Comparison of ENCODE assay signal across 8 cellular contexts in the genomic region with DNA sequence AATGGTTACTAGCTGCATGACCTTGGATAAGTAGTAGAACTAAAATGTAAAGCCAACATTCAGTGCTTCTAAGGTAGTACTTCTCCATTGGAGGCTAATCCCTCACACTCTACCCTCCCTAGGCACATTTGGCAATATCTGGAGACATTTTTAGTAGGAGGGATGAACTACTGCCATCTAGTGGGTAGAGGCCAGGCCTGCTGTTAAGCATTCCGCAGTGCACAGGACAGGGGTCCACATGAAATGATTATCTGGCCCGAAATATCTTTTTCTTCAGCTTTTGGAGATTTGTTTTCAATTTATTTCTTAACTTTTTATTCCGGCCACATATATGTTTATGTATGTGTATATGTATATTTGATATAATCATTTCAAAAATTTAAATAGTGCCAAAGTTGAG. TPM values are rescaled to one million over a fixed set of nuclear protein-coding genes. Genes with fewer than 3 reads are reported as not detected.
DNase-seq lines count a peak whose midpoint lies in the region; ATAC-seq, FAIRE-seq and TF ChIP-seq lines count a peak whose summit lies in the region.

No MANE protein-coding gene starts in this region.

- in situ Hi-C loops in GM13976 (cut with MboI; ENCODE audit: low sequenced_read_pairs, unreplicated experiment): no loop called here
- in situ Hi-C loops in HepG2 (cut with HindIII; ENCODE audit: extremely low pct_ligation_motif_present, low pct_unique_long_range_greater_than_20kb): no loop called here

- POLR2A ChIA-PET in HepG2 (lab: Yijun Ruan, JAX): no interaction called here

- 3% methylated on average over 3 of the region's 3 CpGs for WGBS in HepG2 (ENCODE audit: low lambda C conversion rate)

- BruUV-seq in HepG2 (replicated peaks; lab: Mats Ljungman, UMichigan): no TSS peak

- CTCF ChIA-PET in HepG2 (lab: Yijun Ruan, JAX; ENCODE audit: low intra/inter-chr PET ratio, low total read pairs): interaction anchor here (1.2 kb wide), 1 partner anchor 360 kb away, joined by 8 read pairs; no protein-coding TSS in a partner anchor

- no peak overlapping the region for H3K4me2 ChIP-seq in HepG2 (ENCODE audit: low read depth, low read length)

- H3K36me3 ChIP-seq in adipocyte (ENCODE audit: control insufficient read depth, insufficient read depth, low read length, severe bottlenecking) (no peaks in the 10 kb centered on the region), HepG2 (replicated peaks in 1 of 2; ENCODE audit: control insufficient read depth in 1 of 2, insufficient read depth in 2 of 2, low read length in 2 of 2) (no peaks in the 10 kb centered on the region)

- TF ChIP-seq RAD21 in Ishikawa (IDR thresholded peaks at IDR 0.05; ENCODE audit: low read depth): peak; percentile 52
- TF ChIP-seq RAD21 in HepG2 (CRISPR knock-in tag; IDR thresholded peaks at IDR 0.05): no peak

- H2AFZ ChIP-seq in HepG2 (ENCODE audit: low read length): no peak overlapping the region

- H3K4me1 ChIP-seq in adipocyte (ENCODE audit: control insufficient read depth, insufficient read depth, low read length): peaks cover 3% of the 10 kb centered on the region
- no peaks in the 10 kb centered on the region for H3K4me1 ChIP-seq in HepG2 (ENCODE audit: insufficient read depth, low read length)

- H3K27me3 Mint-ChIP-seq in stimulated activated naive CD8-positive, alpha-beta T cell treated with anti-CD3 and anti-CD28 coated beads, Interleukin-15, amount 100 ng/mL, for 72 hours: no peaks in the 10 kb centered on the region

- no peak overlapping the region for H3K4me3 Mint-ChIP-seq in stimulated activated effector memory CD8-positive, alpha-beta T cell treated with anti-CD3 and anti-CD28 coated beads, Interleukin-12 subunit alpha, Interleukin-12 subunit beta, amount 100 ng/mL, for 72 hours
- no peak overlapping the region for H3K4me3 Mint-ChIP-seq in stimulated activated naive CD8-positive, alpha-beta T cell treated with anti-CD3 and anti-CD28 coated beads, Interleukin-15, amount 100 ng/mL, for 72 hours

- no peak overlapping the region for H3K27ac Mint-ChIP-seq in stimulated activated effector memory CD8-positive, alpha-beta T cell treated with anti-CD3 and anti-CD28 coated beads, Interleukin-12 subunit alpha, Interleukin-12 subunit beta, amount 100 ng/mL, for 72 hours
- H3K27ac Mint-ChIP-seq in stimulated activated naive CD8-positive, alpha-beta T cell treated with anti-CD3 and anti-CD28 coated beads, Interleukin-15, amount 100 ng/mL, for 72 hours: no peak overlapping the region

- peak; percentile 56 for FAIRE-seq in HepG2 (lab: Jason Lieb, UNC)

- H3K9ac ChIP-seq in adipocyte (ENCODE audit: low read length): no peak overlapping the region
- H3K9ac ChIP-seq in HepG2 (ENCODE audit: insufficient read depth, low read depth, low read length): no peak overlapping the region

- H3K27ac ChIP-seq in HepG2 (ENCODE audit: extremely low read length, insufficient read depth, low read length): no peak overlapping the region

- no peaks in the 10 kb centered on the region for H3K9me3 ChIP-seq in adipocyte (ENCODE audit: control insufficient read depth, low read length)
- H3K9me3 ChIP-seq in HepG2 (ENCODE audit: low read length): no peaks in the 10 kb centered on the region

- TF ChIP-seq CTCF in GM13976 (IDR thresholded peaks at IDR 0.05; ENCODE audit: borderline replicate concordance, control extremely low read depth, extremely low read depth, insufficient read depth, missing control alignments) (peak; percentile 24), HepG2 (CRISPR knock-in tag; IDR thresholded peaks at IDR 0.05) (peak; percentile 56)

- peak; percentile 81 for ATAC-seq in HepG2
- no peak for ATAC-seq in stimulated activated effector memory CD8-positive, alpha-beta T cell treated with anti-CD3 and anti-CD28 coated beads, Interleukin-12 subunit alpha, Interleukin-12 subunit beta, amount 100 ng/mL, for 72 hours
- no peak for ATAC-seq in stimulated activated naive CD8-positive, alpha-beta T cell treated with anti-CD3 and anti-CD28 coated beads, Interleukin-15, amount 100 ng/mL, for 72 hours
- no peak for ATAC-seq in GM18517 (IDR thresholded peaks at IDR 0.05; ENCODE audit: unreplicated experiment)

- H3K79me2 ChIP-seq in HepG2 (ENCODE audit: insufficient read depth, low read length): no peaks in the 10 kb centered on the region

- H3K9me3 Mint-ChIP-seq in stimulated activated effector memory CD8-positive, alpha-beta T cell treated with anti-CD3 and anti-CD28 coated beads, Interleukin-12 subunit alpha, Interleukin-12 subunit beta, amount 100 ng/mL, for 72 hours: peaks cover 3% of the 10 kb centered on the region
- H3K9me3 Mint-ChIP-seq in stimulated activated naive CD8-positive, alpha-beta T cell treated with anti-CD3 and anti-CD28 coated beads, Interleukin-15, amount 100 ng/mL, for 72 hours: no peaks in the 10 kb centered on the region

- H4K20me1 ChIP-seq in HepG2 (ENCODE audit: insufficient read depth, low read length): no peaks in the 10 kb centered on the region

- no peaks in the 10 kb centered on the region for H3K4me1 Mint-ChIP-seq in stimulated activated effector memory CD8-positive, alpha-beta T cell treated with anti-CD3 and anti-CD28 coated beads, Interleukin-12 subunit alpha, Interleukin-12 subunit beta, amount 100 ng/mL, for 72 hours
- H3K4me1 Mint-ChIP-seq in stimulated activated naive CD8-positive, alpha-beta T cell treated with anti-CD3 and anti-CD28 coated beads, Interleukin-15, amount 100 ng/mL, for 72 hours: no peaks in the 10 kb centered on the region

- no peaks in the 10 kb centered on the region for H3K36me3 Mint-ChIP-seq in stimulated activated effector memory CD8-positive, alpha-beta T cell treated with anti-CD3 and anti-CD28 coated beads, Interleukin-12 subunit alpha, Interleukin-12 subunit beta, amount 100 ng/mL, for 72 hours

- TF ChIP-seq POLR2A in HepG2 (IDR thresholded peaks at IDR 0.05; ENCODE audit: insufficient read depth in 1 of 2, low read depth in 2 of 2, low read length in 2 of 2): no peak

- no peak for DNase-seq in GM13976 (ENCODE audit: low spot score)
- DNase-seq in adipocyte (ENCODE audit: low read depth): peak; percentile 48
- peak; percentile 0 for DNase-seq in HepG2 (ENCODE audit: low spot score)
- DNase-seq in T-helper 9 cell: no peak
- DNase-seq in stimulated activated effector memory CD8-positive, alpha-beta T cell treated with anti-CD3 and anti-CD28 coated beads, Interleukin-12 subunit alpha, Interleukin-12 subunit beta, amount 100 ng/mL, for 72 hours (ENCODE audit: low spot score in 2 of 2): no peak
- no peak for DNase-seq in stimulated activated naive CD8-positive, alpha-beta T cell treated with anti-CD3 and anti-CD28 coated beads, Interleukin-15, amount 100 ng/mL, for 72 hours

- no peak for TF ChIP-seq EP300 in Ishikawa (IDR thresholded peaks at IDR 0.05; ENCODE audit: borderline replicate concordance)
- no peak for TF ChIP-seq EP300 in HepG2 (IDR thresholded peaks at IDR 0.05; ENCODE audit: low read depth in 2 of 2, low read length in 2 of 2)
- TF ChIP-seq EP300 in HepG2 (CRISPR knock-in tag; IDR thresholded peaks at IDR 0.05; ENCODE audit: borderline replicate concordance): no peak

- intact Hi-C loops in HepG2 (cut with micrococcal nuclease; ENCODE audit: unreplicated experiment): loop anchor here (1.0 kb wide), 1 partner anchor 360 kb away; no protein-coding TSS in a partner anchor

- peaks cover 4% of the 10 kb centered on the region for H3K27me3 ChIP-seq in adipocyte (replicated peaks; ENCODE audit: control insufficient read depth, insufficient read depth, low read length)
- no peaks in the 10 kb centered on the region for H3K27me3 ChIP-seq in HepG2 (ENCODE audit: control insufficient read depth in 1 of 2, insufficient read depth in 2 of 2, low read length in 2 of 2)

- H3K4me3 ChIP-seq in adipocyte (ENCODE audit: low read length) (no peak overlapping the region), HepG2 (replicated peaks in 1 of 3; ENCODE audit: insufficient read depth in 1 of 3, low read depth in 2 of 3, low read length in 3 of 3) (no peak overlapping the region)

TF ChIP-seq in Ishikawa, 13 proteins besides CTCF, POLR2A, EP300 and RAD21 (continues in another document):
- TF ChIP-seq EGR1 (IDR thresholded peaks at IDR 0.05) (no peak), YY1 (IDR thresholded peaks at IDR 0.05; ENCODE audit: low read depth) (no peak), MAX (IDR thresholded peaks at IDR 0.05) (no peak), NFIC (IDR thresholded peaks at IDR 0.05) (no peak)

TF ChIP-seq in HepG2, 621 proteins besides CTCF, POLR2A, EP300 and RAD21 (continues in another document):
- TF ChIP-seq ZFAT (CRISPR knock-in tag; conservative IDR thresholded peaks at IDR 0.05): no peak
- TF ChIP-seq, protein P1, sequence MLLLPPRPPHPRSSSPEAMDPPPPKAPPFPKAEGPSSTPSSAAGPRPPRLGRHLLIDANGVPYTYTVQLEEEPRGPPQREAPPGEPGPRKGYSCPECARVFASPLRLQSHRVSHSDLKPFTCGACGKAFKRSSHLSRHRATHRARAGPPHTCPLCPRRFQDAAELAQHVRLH (CRISPR knock-in tag; IDR thresholded peaks at IDR 0.05; ENCODE audit: borderline replicate concordance, low read depth): no peak

RNA-seq across cellular contexts. Expression of gene SPANXC, which starts 36.0 kb away (rescaled TPM):
- not detected in 2 replicates for total RNA-seq in HepG2 (2016; rRNA removed; fragmentation: Illumina TruSeq; extraction: Trizol)
- not detected in 2 replicates for total RNA-seq in HepG2 (2016; cell fraction: cytosol; rRNA removed; fragmentation: Illumina TruSeq; extraction: Trizol; ENCODE audit: low read depth)
- not detected in 2 replicates for total RNA-seq in HepG2 (2016; cell fraction: insoluble cytoplasmic fraction; rRNA removed; fragmentation: Illumina TruSeq; extraction: Trizol)
- not detected in 2 replicates for total RNA-seq in HepG2 (2016; cell fraction: membrane; rRNA removed; fragmentation: Illumina TruSeq; extraction: Trizol)
- total RNA-seq in HepG2 (2016; cell fraction: nucleus; rRNA removed; fragmentation: Illumina TruSeq; extraction: Trizol): not detected in 2 replicates
- not detected in 2 replicates for polyA plus RNA-seq in HepG2 (2011; rRNA removed)
- not detected in 2 replicates for polyA plus RNA-seq in HepG2 (2011; cell fraction: cytosol; rRNA removed)
- not detected in 2 replicates for polyA plus RNA-seq in HepG2 (2011; cell fraction: nucleus; rRNA removed)
- polyA plus RNA-seq in HepG2 (2012): not detected in 2 replicates
- polyA plus RNA-seq in HepG2 (2016; cell fraction: cytosol; fragmentation: Illumina TruSeq; extraction: Trizol; ENCODE audit: low read depth): not detected in 2 replicates
- polyA plus RNA-seq in HepG2 (2016; cell fraction: insoluble cytoplasmic fraction; fragmentation: Illumina TruSeq; extraction: Trizol; ENCODE audit: low read depth): not detected in 2 replicates
- not detected in 2 replicates for polyA plus RNA-seq in HepG2 (2016; cell fraction: membrane; fragmentation: Illumina TruSeq; extraction: Trizol; ENCODE audit: low read depth)
- polyA plus RNA-seq in HepG2 (2016; cell fraction: nucleus; fragmentation: Illumina TruSeq; extraction: Trizol; ENCODE audit: insufficient read depth, low read depth): not detected in 2 replicates
- not detected in 2 replicates for polyA minus RNA-seq in HepG2 (2011; rRNA and poly(A)+ RNA removed; ENCODE audit: low replicate concordance)
- polyA minus RNA-seq in HepG2 (2011; cell fraction: cytosol; rRNA and poly(A)+ RNA removed): not detected in 2 replicates
- not detected in 2 replicates for polyA minus RNA-seq in HepG2 (2011; cell fraction: nucleus; rRNA and poly(A)+ RNA removed)

Comparison
In these comparisons a context has a peak if more than half of its experiments do, and no peak if none do; other contexts are left out.
1. DNase-seq: peak in adipocyte (single experiment) and HepG2 (single experiment); none in GM13976 (single experiment), T-helper 9 cell (single experiment), stimulated activated effector memory CD8-positive, alpha-beta T cell treated with anti-CD3 and anti-CD28 coated beads, Interleukin-12 subunit alpha, Interleukin-12 subunit beta, amount 100 ng/mL, for 72 hours (0 of 2) and stimulated activated naive CD8-positive, alpha-beta T cell treated with anti-CD3 and anti-CD28 coated beads, Interleukin-15, amount 100 ng/mL, for 72 hours (0 of 2).